Comparison of ENCODE assay signal across 1 cellular context in genomic region chr5:753567-754142, GRCh38. TPM values are rescaled to one million over a fixed set of nuclear protein-coding genes. Genes with fewer than 3 reads are reported as not detected.
"Had no signal": no experiment of that assay in that cellular context is flagged by ENCODE, and none has a peak within 500 bp of the region (broad histone marks: within the 10 kb centered on the region; RNA-seq: fewer than 3 reads in every experiment).

No MANE protein-coding gene starts in this region.

RNA-seq across cellular contexts. Expression of gene ZDHHC11B, which starts 30.9 kb away (rescaled TPM):
- polyA plus RNA-seq: naive thymus-derived CD8-positive, alpha-beta T cell had no signal
